Comparison of ENCODE assay signal across 1 cellular context in the genomic region with DNA sequence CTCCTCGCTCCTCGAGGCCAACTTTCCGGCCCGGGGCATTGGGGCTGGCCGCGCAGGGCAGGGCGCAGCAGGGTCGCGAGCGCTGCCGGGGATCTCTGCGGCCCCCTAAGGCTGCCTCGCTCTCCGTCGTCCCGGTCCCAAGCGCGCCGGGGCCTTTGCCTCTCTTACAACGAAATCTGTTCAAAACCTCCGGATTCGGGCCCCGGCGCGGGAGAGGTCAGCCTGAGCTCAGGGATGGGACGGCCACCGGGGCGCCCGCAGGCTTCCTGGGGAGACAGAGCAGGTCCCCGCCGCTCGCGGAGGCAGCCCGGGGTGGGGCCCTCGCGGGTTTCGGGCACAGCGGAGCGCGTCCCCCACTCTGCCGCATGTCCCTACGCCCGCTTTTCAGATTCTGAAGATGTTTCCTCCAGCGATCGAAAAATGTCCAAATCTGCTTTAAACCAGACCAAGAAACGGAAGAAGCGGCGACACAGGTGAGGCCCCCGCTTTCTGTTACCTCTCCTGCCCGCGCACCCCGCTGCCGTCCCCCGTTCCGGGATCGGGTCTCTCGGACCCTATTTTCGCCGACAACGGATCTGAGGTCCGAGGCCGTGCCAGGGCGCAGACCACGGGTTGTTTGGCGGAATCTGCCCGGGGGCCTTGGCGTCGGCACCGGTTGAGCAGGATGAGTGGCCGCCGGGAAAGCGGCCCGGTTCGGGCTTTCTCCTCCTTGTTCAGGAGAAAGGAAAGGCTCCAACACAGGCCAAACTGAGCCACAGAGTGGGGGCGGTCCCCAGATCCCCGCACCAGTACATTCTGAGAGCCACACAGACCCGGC.
TF ChIP-seq lines count a peak whose summit lies in the region.

No MANE protein-coding gene starts in this region.

TF ChIP-seq in K562, 482 proteins besides CTCF, POLR2A, EP300 and RAD21:
- TF ChIP-seq CBX8 (IDR thresholded peaks at IDR 0.05; ENCODE audit: borderline replicate concordance, extremely low read depth, low read depth, low read length, poor library complexity, severe bottlenecking) (peak; percentile 40), FOXM1 (IDR thresholded peaks at IDR 0.05; ENCODE audit: low read depth) (no peak), FOXM1 (CRISPR knock-in tag; IDR thresholded peaks at IDR 0.05; ENCODE audit: low read depth) (no peak), PCBP2 (IDR thresholded peaks at IDR 0.05; ENCODE audit: low read depth, low read length, poor library complexity, severe bottlenecking) (no peak), KLF1 (tag; IDR thresholded peaks at IDR 0.05) (no peak), ASH1L (IDR thresholded peaks at IDR 0.05; ENCODE audit: borderline replicate concordance, low read depth, partially characterized antibody) (no peak), NCOA2 (IDR thresholded peaks at IDR 0.05; ENCODE audit: partially characterized antibody in 2 of 2) (no peak)
- TF ChIP-seq, protein P1, sequence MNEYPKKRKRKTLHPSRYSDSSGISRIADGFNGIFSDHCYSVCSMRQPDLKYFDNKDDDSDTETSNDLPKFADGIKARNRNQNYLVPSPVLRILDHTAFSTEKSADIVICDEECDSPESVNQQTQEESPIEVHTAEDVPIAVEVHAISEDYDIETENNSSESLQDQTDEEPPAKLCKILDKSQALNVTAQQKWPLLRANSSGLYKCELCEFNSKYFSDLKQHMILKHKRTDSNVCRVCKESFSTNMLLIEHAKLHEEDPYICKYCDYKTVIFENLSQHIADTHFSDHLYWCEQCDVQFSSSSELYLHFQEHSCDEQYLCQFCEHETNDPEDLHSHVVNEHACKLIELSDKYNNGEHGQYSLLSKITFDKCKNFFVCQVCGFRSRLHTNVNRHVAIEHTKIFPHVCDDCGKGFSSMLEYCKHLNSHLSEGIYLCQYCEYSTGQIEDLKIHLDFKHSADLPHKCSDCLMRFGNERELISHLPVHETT (CRISPR knock-in tag; conservative IDR thresholded peaks at IDR 0.05 in 1 of 2, IDR thresholded peaks at IDR 0.05 in 1 of 2) = no peak
